1 cellular context compared by ENCODE assay signal in the genomic region with DNA sequence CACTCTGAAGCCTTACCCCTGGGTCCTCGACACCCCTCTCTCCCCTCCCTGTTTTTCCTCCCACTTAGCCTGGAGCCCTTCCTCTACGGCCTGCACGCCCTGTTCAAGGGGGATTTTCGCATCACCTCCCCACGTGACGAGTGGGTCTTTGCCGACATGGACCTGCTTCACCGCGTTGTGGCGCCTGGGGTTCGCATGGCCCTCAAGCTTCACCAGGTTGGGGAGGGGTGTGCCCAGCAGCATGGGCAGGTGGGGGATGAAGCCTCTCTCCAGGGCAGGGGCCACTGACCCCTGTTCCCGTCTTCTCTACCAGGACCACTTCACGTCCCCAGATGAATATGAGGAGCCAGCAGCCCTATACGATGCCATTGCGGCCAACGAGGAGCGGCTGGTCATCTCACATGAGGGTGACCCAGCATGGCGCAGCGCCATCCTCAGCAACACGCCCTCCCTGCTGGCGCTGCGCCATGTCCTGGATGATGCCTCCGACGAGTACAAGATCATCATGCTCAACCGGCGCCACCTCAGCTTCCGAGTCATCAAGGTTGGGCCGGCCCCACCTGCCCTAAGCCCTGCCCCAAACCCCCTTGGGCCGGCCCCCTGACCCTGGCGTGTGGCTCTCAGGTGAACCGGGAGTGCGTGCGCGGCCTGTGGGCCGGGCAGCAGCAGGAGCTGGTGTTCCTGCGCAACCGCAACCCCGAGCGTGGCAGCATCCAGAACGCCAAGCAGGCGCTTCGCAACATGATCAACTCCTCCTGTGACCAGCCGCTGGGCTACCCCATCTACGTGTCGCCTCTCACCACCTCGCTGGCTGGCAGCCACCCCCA.
A peak's percentile ranks its signal among the peaks of the same experiment; 100 is the strongest.
TF ChIP-seq lines count a peak whose summit lies in the region.

No MANE protein-coding gene starts in this region.

TF ChIP-seq in HepG2, 621 proteins besides CTCF, POLR2A, EP300 and RAD21:
- peak; percentile 30 for TF ChIP-seq AGO2 (optimal IDR thresholded peaks at IDR 0.05; ENCODE audit: low read depth, low read length)
- TF ChIP-seq RBFOX2 (IDR thresholded peaks at IDR 0.05; ENCODE audit: low read depth, low read length), result peak; percentile 46; the same call in 1 of the 2 replicates
- TF ChIP-seq, protein P1, sequence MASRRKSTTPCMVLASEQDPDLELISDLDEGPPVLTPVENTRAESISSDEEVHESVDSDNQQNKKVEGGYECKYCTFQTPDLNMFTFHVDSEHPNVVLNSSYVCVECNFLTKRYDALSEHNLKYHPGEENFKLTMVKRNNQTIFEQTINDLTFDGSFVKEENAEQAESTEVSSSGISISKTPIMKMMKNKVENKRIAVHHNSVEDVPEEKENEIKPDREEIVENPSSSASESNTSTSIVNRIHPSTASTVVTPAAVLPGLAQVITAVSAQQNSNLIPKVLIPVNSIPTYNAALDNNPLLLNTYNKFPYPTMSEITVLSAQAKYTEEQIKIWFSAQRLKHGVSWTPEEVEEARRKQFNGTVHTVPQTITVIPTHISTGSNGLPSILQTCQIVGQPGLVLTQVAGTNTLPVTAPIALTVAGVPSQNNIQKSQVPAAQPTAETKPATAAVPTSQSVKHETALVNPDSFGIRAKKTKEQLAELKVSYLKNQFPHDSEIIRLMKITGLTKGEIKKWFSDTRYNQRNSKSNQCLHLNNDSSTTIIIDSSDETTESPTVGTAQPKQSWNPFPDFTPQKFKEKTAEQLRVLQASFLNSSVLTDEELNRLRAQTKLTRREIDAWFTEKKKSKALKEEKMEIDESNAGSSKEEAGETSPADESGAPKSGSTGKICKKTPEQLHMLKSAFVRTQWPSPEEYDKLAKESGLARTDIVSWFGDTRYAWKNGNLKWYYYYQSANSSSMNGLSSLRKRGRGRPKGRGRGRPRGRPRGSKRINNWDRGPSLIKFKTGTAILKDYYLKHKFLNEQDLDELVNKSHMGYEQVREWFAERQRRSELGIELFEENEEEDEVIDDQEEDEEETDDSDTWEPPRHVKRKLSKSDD (CRISPR knock-in tag; IDR thresholded peaks at IDR 0.05; ENCODE audit: low read depth), result no peak
